Comparison of ENCODE assay signal across 19 cellular contexts in the genomic region with DNA sequence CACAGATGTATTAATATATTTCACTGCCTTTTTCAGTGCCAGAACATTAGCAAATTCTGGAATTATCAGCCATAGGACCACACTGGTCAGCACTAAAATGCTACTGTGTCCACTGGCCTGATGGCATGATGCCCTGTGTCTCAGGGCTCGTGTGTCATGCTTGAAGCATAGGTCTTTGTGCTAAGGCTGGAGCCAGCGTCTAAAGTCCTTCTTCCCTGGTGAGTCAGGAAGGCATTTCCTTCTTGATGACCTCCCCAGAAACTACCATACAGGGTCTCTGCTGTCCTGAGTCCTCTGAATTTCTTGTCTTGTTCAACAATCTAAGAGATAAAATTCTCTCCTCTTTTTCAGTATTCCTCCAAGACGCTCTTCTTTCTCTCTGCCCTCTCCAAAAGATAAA.
A peak's percentile ranks its signal among the peaks of the same experiment; 100 is the strongest.
DNase-seq lines count a peak whose midpoint lies in the region; ATAC-seq and TF ChIP-seq lines count a peak whose summit lies in the region.
"Had no signal": no experiment of that assay in that cellular context is flagged by ENCODE, and none has a peak within 500 bp of the region (broad histone marks: within the 10 kb centered on the region; RNA-seq: fewer than 3 reads in every experiment).

No MANE protein-coding gene starts in this region.

- no peak overlapping the region for H3K4me3 Mint-ChIP-seq in chondrocyte (ENCODE audit: unreplicated experiment)
- no peak overlapping the region for H3K4me3 Mint-ChIP-seq in stimulated activated effector memory CD8-positive, alpha-beta T cell treated with anti-CD3 and anti-CD28 coated beads, Interleukin-12 subunit alpha, Interleukin-12 subunit beta, amount 100 ng/mL, for 72 hours
- H3K4me3 Mint-ChIP-seq: activated T-cell treated with anti-CD3 and anti-CD28 coated beads, Interleukin-2, amount 50 U/mL, for 24 hours had no signal

- 9% methylated on average over 2 of the region's 3 CpGs for WGBS in mesenchymal stem cell

- H3K27ac Mint-ChIP-seq in chondrocyte (ENCODE audit: unreplicated experiment): peak overlapping the region; percentile 15
- H3K27ac Mint-ChIP-seq in stimulated activated effector memory CD8-positive, alpha-beta T cell treated with anti-CD3 and anti-CD28 coated beads, Interleukin-12 subunit alpha, Interleukin-12 subunit beta, amount 100 ng/mL, for 72 hours: no peak overlapping the region
- H3K27ac Mint-ChIP-seq: activated T-cell treated with anti-CD3 and anti-CD28 coated beads, Interleukin-2, amount 50 U/mL, for 24 hours had no signal

- in situ Hi-C loops in ACHN (cut with HindIII; ENCODE audit: low pct_ligation_motif_present, low pct_unique_long_range_greater_than_20kb, low sequenced_read_pairs): no loop called here

- H2BK120ac ChIP-seq in mesenchymal stem cell (ENCODE audit: low read depth, low read length): no peak overlapping the region

- TF ChIP-seq CTCF in chondrocyte (IDR thresholded peaks at IDR 0.05): no peak

- peaks cover 1% of the 10 kb centered on the region for H3K4me1 ChIP-seq in mesenchymal stem cell (ENCODE audit: control insufficient read depth, insufficient read depth, low read depth, low read length)
- H3K4me1 ChIP-seq: Caco-2, HAP-1, right lobe of liver had no signal

- no peak overlapping the region for H2AFZ ChIP-seq in mesenchymal stem cell (ENCODE audit: low read depth, low read length)

- no peak overlapping the region for H2AK5ac ChIP-seq in mesenchymal stem cell (ENCODE audit: low read length, severe bottlenecking)

- no peak overlapping the region for H3K4me2 ChIP-seq in mesenchymal stem cell (ENCODE audit: low read length, poor library complexity, severe bottlenecking)

- H4K8ac ChIP-seq in mesenchymal stem cell (ENCODE audit: low read length): peak overlapping the region; percentile 59

- H3K4me1 Mint-ChIP-seq in chondrocyte (ENCODE audit: low read depth): peaks cover 25% of the 10 kb centered on the region
- no peaks in the 10 kb centered on the region for H3K4me1 Mint-ChIP-seq in stimulated activated effector memory CD8-positive, alpha-beta T cell treated with anti-CD3 and anti-CD28 coated beads, Interleukin-12 subunit alpha, Interleukin-12 subunit beta, amount 100 ng/mL, for 72 hours

- no peaks in the 10 kb centered on the region for H3K79me1 ChIP-seq in mesenchymal stem cell (replicated peaks; ENCODE audit: low read length, poor library complexity, severe bottlenecking)

- no peak for ATAC-seq in stimulated activated effector memory CD8-positive, alpha-beta T cell treated with anti-CD3 and anti-CD28 coated beads, Interleukin-12 subunit alpha, Interleukin-12 subunit beta, amount 100 ng/mL, for 72 hours
- ATAC-seq: left lobe of liver, right lobe of liver had no signal

- no peaks in the 10 kb centered on the region for H3K27me3 Mint-ChIP-seq in chondrocyte (ENCODE audit: low read depth)
- H3K27me3 Mint-ChIP-seq: activated T-cell treated with anti-CD3 and anti-CD28 coated beads, Interleukin-2, amount 50 U/mL, for 24 hours had no signal

- no peak overlapping the region for H2BK5ac ChIP-seq in mesenchymal stem cell (ENCODE audit: low read depth, low read length, poor library complexity, severe bottlenecking)

- peaks cover 13% of the 10 kb centered on the region for H3K9me3 Mint-ChIP-seq in chondrocyte (ENCODE audit: low read depth)
- peaks cover 4% of the 10 kb centered on the region for H3K9me3 Mint-ChIP-seq in stimulated activated effector memory CD8-positive, alpha-beta T cell treated with anti-CD3 and anti-CD28 coated beads, Interleukin-12 subunit alpha, Interleukin-12 subunit beta, amount 100 ng/mL, for 72 hours

- H2BK15ac ChIP-seq in mesenchymal stem cell (ENCODE audit: low read depth, poor library complexity, severe bottlenecking): no peak overlapping the region

- no peak overlapping the region for H3K4me3 ChIP-seq in mesenchymal stem cell (ENCODE audit: insufficient read depth in 1 of 2, low read depth in 1 of 2, low read length in 2 of 2)
- H3K4me3 ChIP-seq: HAP-1, right lobe of liver had no signal

- peak overlapping the region in 1 of 2 experiments; percentile 35 for H3K4ac ChIP-seq in mesenchymal stem cell (ENCODE audit: low read depth in 1 of 2, low read length in 2 of 2)

- no peaks in the 10 kb centered on the region for H3K36me3 ChIP-seq in mesenchymal stem cell (ENCODE audit: control insufficient read depth in 1 of 2, insufficient read depth in 2 of 2, low read depth in 1 of 2, low read length in 2 of 2)
- H3K36me3 ChIP-seq: HAP-1, right lobe of liver had no signal

- H3K27ac ChIP-seq in mesenchymal stem cell (ENCODE audit: low read length, poor library complexity, severe bottlenecking): no peak overlapping the region
- H3K27ac ChIP-seq: right lobe of liver had no signal

- H3K23ac ChIP-seq in mesenchymal stem cell (ENCODE audit: low read length in 2 of 2): no peak overlapping the region

- H2BK12ac ChIP-seq in mesenchymal stem cell (ENCODE audit: low read length in 2 of 2): no peak overlapping the region

- H3K18ac ChIP-seq in mesenchymal stem cell (ENCODE audit: low read depth in 1 of 2, low read length in 2 of 2): no peak overlapping the region

- no peak overlapping the region for H3K14ac ChIP-seq in mesenchymal stem cell (ENCODE audit: low read length in 2 of 2)

- no peaks in the 10 kb centered on the region for H3K36me3 Mint-ChIP-seq in chondrocyte (ENCODE audit: low read depth)
- H3K36me3 Mint-ChIP-seq in stimulated activated effector memory CD8-positive, alpha-beta T cell treated with anti-CD3 and anti-CD28 coated beads, Interleukin-12 subunit alpha, Interleukin-12 subunit beta, amount 100 ng/mL, for 72 hours: no peaks in the 10 kb centered on the region

- DNase-seq in COLO829 (ENCODE audit: low spot score): peak; percentile 30
- peak; percentile 94 for DNase-seq in M059J (ENCODE audit: low read depth)
- DNase-seq in chondrocyte (ENCODE audit: low spot score): no peak
- peak; percentile 51 for DNase-seq in mesenchymal stem cell
- no peak for DNase-seq in NCI-H1048 (lab: John Stamatoyannopoulos, UW)
- DNase-seq in ACHN: no peak
- DNase-seq in stimulated activated effector memory CD8-positive, alpha-beta T cell treated with anti-CD3 and anti-CD28 coated beads, Interleukin-12 subunit alpha, Interleukin-12 subunit beta, amount 100 ng/mL, for 72 hours (ENCODE audit: low spot score in 2 of 2): no peak
- no peak for DNase-seq in medulla oblongata (ENCODE audit: extremely low spot score)
- DNase-seq: activated naive CD4-positive, alpha-beta T cell treated with anti-CD3 and anti-CD28 coated beads, Interleukin-2, amount 50 U/mL, for 16 hours; activated T-cell treated with anti-CD3 and anti-CD28 coated beads, Interleukin-2, amount 50 U/mL, for 24 hours; Caco-2; GF-D8; KG1; NCI-H1417; nucleus accumbens; right lobe of liver; stimulated activated CD4-positive, alpha-beta T cell treated with anti-CD3 and anti-CD28 coated beads, Interleukin-2, amount 100 ng/mL, for 24 hours had no signal

- no peak overlapping the region for H4K91ac ChIP-seq in mesenchymal stem cell (ENCODE audit: low read length)

- no peak overlapping the region for H3K9ac ChIP-seq in mesenchymal stem cell (ENCODE audit: low read length)

- H3K9me3 ChIP-seq in mesenchymal stem cell (ENCODE audit: control insufficient read depth, low read length): peaks cover 6% of the 10 kb centered on the region
- H3K9me3 ChIP-seq: Caco-2, HAP-1, right lobe of liver had no signal

- H3K27me3 ChIP-seq in mesenchymal stem cell (ENCODE audit: control insufficient read depth in 1 of 2, insufficient read depth in 1 of 2, low read length in 2 of 2): no peaks in the 10 kb centered on the region
- H3K27me3 ChIP-seq: right lobe of liver had no signal

Comparison
In these comparisons a context has a peak if more than half of its experiments do, and no peak if none do; other contexts are left out.
1. DNase-seq: peak in COLO829 (single experiment), M059J (single experiment) and mesenchymal stem cell (single experiment); none in chondrocyte (single experiment), NCI-H1048 (single experiment), ACHN (single experiment), stimulated activated effector memory CD8-positive, alpha-beta T cell treated with anti-CD3 and anti-CD28 coated beads, Interleukin-12 subunit alpha, Interleukin-12 subunit beta, amount 100 ng/mL, for 72 hours (0 of 2) and medulla oblongata (single experiment).